ENCODE assay signal across 8 cellular contexts in the genomic region with DNA sequence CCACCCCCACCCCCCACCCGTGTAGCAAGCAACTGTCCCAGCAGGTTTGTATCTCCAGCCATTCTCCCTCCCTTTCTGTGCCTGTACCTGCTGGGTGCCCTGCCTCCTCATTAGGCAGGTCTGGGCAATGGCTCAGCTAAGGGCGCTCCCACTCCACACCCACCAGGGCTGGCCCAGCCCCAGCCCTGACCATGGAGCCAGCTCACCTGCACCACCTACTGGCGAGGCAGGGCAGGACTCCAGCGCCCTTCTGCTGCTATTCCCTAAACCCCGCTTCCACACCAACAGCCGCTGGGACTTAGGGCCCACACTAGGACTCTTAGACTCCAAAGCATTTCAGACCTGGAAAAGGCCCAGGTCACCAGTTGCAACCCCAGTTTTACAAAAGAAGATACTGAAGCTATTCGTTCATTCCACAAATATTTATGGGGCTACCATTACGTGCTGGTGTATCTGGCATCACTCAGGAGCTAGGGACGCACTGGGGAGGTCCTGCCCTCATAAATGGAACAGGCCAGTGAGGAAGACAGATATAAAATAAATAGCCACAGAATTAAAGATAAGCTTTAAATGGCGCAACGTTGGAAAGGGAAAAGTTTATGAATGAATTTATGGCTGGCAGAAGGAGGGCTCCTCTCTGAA. TPM values are rescaled to one million over a fixed set of nuclear protein-coding genes. Genes with fewer than 3 reads are reported as not detected.
DNase-seq lines count a peak whose midpoint lies in the region; ATAC-seq, FAIRE-seq and TF ChIP-seq lines count a peak whose summit lies in the region.

No MANE protein-coding gene starts in this region.

- no peak overlapping the region for H3K9ac ChIP-seq in liver (ENCODE audit: low read depth in 1 of 2, low read length in 2 of 2)

- CTCF ChIA-PET in CD4-positive, alpha-beta T cell (lab: Charles Lee): interaction anchor here (1.0 kb wide), 1 partner anchor 8 kb away, joined by 3 read pairs; no protein-coding TSS in a partner anchor
- CTCF ChIA-PET in activated B cell treated with CpG ODN at 0.5 μM for 24 hours (lab: Charles Lee): interaction anchor here (1.4 to 1.7 kb wide), 2 partner anchors 11 to 26 kb away, joined by 3 to 5 read pairs; no protein-coding TSS in a partner anchor

- H3K4me3 ChIP-seq in liver (ENCODE audit: low read depth in 1 of 3, low read length in 3 of 3) (no peak overlapping the region), stomach (no peak overlapping the region)

- intact Hi-C loops in CD4-positive, alpha-beta T cell (cut with DNase I, micrococcal nuclease): no loop called here
- intact Hi-C loops in activated B cell treated with CpG ODN at 0.5 μM for 24 hours (cut with micrococcal nuclease): no loop called here
- intact Hi-C loops in stomach (cut with DNase I; ENCODE audit: low total_unique reads): no loop called here

- no peaks in the 10 kb centered on the region for H3K4me1 ChIP-seq in liver (ENCODE audit: control insufficient read depth in 4 of 4, insufficient read depth in 4 of 4, low read length in 3 of 4)
- H3K4me1 ChIP-seq in stomach: no peaks in the 10 kb centered on the region

- no peak for FAIRE-seq in H54 (lab: Jason Lieb, UNC)

- H3K9me3 ChIP-seq in CD4-positive, alpha-beta T cell (ENCODE audit: control insufficient read depth, low read length): no peaks in the 10 kb centered on the region
- H3K9me3 ChIP-seq in liver (ENCODE audit: control insufficient read depth in 4 of 4, low read length in 3 of 4) (no peaks in the 10 kb centered on the region), stomach (no peaks in the 10 kb centered on the region)

- peak; percentile 40 for TF ChIP-seq CTCF in CD4-positive, alpha-beta T cell (IDR thresholded peaks at IDR 0.05)
- TF ChIP-seq CTCF in activated B cell treated with CpG ODN at 0.5 μM for 24 hours (IDR thresholded peaks at IDR 0.05) (no peak), liver (IDR thresholded peaks at IDR 0.05; ENCODE audit: low read depth, low read length, missing input control) (peak; percentile 10), stomach (IDR thresholded peaks at IDR 0.05) (peak in 3 of 7 experiments; percentile 10 to 20 (median 17))

- no peak for TF ChIP-seq RAD21 in liver (IDR thresholded peaks at IDR 0.05)

- H3K27me3 Mint-ChIP-seq in CD4-positive, alpha-beta T cell: peaks cover 18% of the 10 kb centered on the region
- peaks cover 8% of the 10 kb centered on the region for H3K27me3 Mint-ChIP-seq in activated B cell treated with CpG ODN at 0.5 μM for 24 hours
- peaks cover 20% of the 10 kb centered on the region for H3K27me3 Mint-ChIP-seq in stimulated activated memory B cell treated with anti-CD40 and anti-IgM and Interleukin-4, amounts not matched to agents 10 μg/mL and 1 μg/mL and 100 μg/mL, for 72 hours

- TF ChIP-seq POLR2A in H54 (IDR thresholded peaks at IDR 0.05; ENCODE audit: low read depth, low read length) (no peak), stomach (IDR thresholded peaks at IDR 0.05) (no peak)

- H3K36me3 ChIP-seq in liver (ENCODE audit: control insufficient read depth in 4 of 4, insufficient read depth in 3 of 4, low read depth in 1 of 4, low read length in 3 of 4): no peaks in the 10 kb centered on the region
- no peaks in the 10 kb centered on the region for H3K36me3 ChIP-seq in stomach

- no peak overlapping the region for H3K4me3 Mint-ChIP-seq in CD4-positive, alpha-beta T cell
- H3K4me3 Mint-ChIP-seq in activated B cell treated with CpG ODN at 0.5 μM for 24 hours: no peak overlapping the region
- H3K4me3 Mint-ChIP-seq in stimulated activated memory B cell treated with anti-CD40 and anti-IgM and Interleukin-4, amounts not matched to agents 10 μg/mL and 1 μg/mL and 100 μg/mL, for 72 hours: no peak overlapping the region

- H3K36me3 Mint-ChIP-seq in CD4-positive, alpha-beta T cell (ENCODE audit: low read depth): no peaks in the 10 kb centered on the region
- H3K36me3 Mint-ChIP-seq in activated B cell treated with CpG ODN at 0.5 μM for 24 hours (ENCODE audit: low read depth): no peaks in the 10 kb centered on the region
- no peaks in the 10 kb centered on the region for H3K36me3 Mint-ChIP-seq in stimulated activated memory B cell treated with anti-CD40 and anti-IgM and Interleukin-4, amounts not matched to agents 10 μg/mL and 1 μg/mL and 100 μg/mL, for 72 hours

- no peak for TF ChIP-seq EP300 in stomach (IDR thresholded peaks at IDR 0.05)

- no peak for ATAC-seq in CD4-positive, alpha-beta T cell (ENCODE audit: poor library complexity)
- ATAC-seq in activated B cell treated with CpG ODN at 0.5 μM for 24 hours (ENCODE audit: low read depth): peak; percentile 40
- ATAC-seq in stimulated activated memory B cell treated with anti-CD40 and anti-IgM and Interleukin-4, amounts not matched to agents 10 μg/mL and 1 μg/mL and 100 μg/mL, for 72 hours: no peak

- H3K27me3 ChIP-seq in CD4-positive, alpha-beta T cell (ENCODE audit: control insufficient read depth, insufficient read depth, low read length): no peaks in the 10 kb centered on the region
- H3K27me3 ChIP-seq in liver (ENCODE audit: control insufficient read depth in 4 of 4, insufficient read depth in 4 of 4, low read length in 3 of 4) (peaks cover 0 to 4% (median 0%) of the 10 kb centered on the region in 4 donors), stomach (peaks cover 0 to 30% (median 5%) of the 10 kb centered on the region in 3 donors)

- no peak for DNase-seq in CD4-positive, alpha-beta T cell
- DNase-seq in H54 (ENCODE audit: insufficient read length, low spot score) (peak; percentile 60), activated B cell treated with CpG ODN at 0.5 μM for 24 hours (no peak), anterior cingulate cortex (lab: John Stamatoyannopoulos, UW) (no peak), stomach (no peak), DMS114 treated with DMSO at 0.1 percent for 48 hours (lab: John Stamatoyannopoulos, UW; ENCODE audit: unreplicated experiment) (no peak)

- peaks cover 21% of the 10 kb centered on the region for H3K4me1 Mint-ChIP-seq in CD4-positive, alpha-beta T cell (ENCODE audit: low read depth)
- H3K4me1 Mint-ChIP-seq in activated B cell treated with CpG ODN at 0.5 μM for 24 hours: peaks cover 23% of the 10 kb centered on the region
- H3K4me1 Mint-ChIP-seq in stimulated activated memory B cell treated with anti-CD40 and anti-IgM and Interleukin-4, amounts not matched to agents 10 μg/mL and 1 μg/mL and 100 μg/mL, for 72 hours: peaks cover 22% of the 10 kb centered on the region

- H3K27ac Mint-ChIP-seq in CD4-positive, alpha-beta T cell: no peak overlapping the region
- no peak overlapping the region for H3K27ac Mint-ChIP-seq in activated B cell treated with CpG ODN at 0.5 μM for 24 hours
- H3K27ac Mint-ChIP-seq in stimulated activated memory B cell treated with anti-CD40 and anti-IgM and Interleukin-4, amounts not matched to agents 10 μg/mL and 1 μg/mL and 100 μg/mL, for 72 hours: no peak overlapping the region

- WGBS in liver: 63% methylated on average over 11 of the region's 11 CpGs
- WGBS in stomach, 5 donors: 55 to 69% (median 66%) methylated on average over 10 to 11 of the region's 11 CpGs

- no peak overlapping the region for H3K27ac ChIP-seq in CD4-positive, alpha-beta T cell (ENCODE audit: low read depth, low read length)
- H3K27ac ChIP-seq in liver (ENCODE audit: low read depth in 1 of 2, low read length in 2 of 2) (no peak overlapping the region), stomach (no peak overlapping the region)

- H3K9me3 Mint-ChIP-seq in CD4-positive, alpha-beta T cell: no peaks in the 10 kb centered on the region
- H3K9me3 Mint-ChIP-seq in activated B cell treated with CpG ODN at 0.5 μM for 24 hours: no peaks in the 10 kb centered on the region
- no peaks in the 10 kb centered on the region for H3K9me3 Mint-ChIP-seq in stimulated activated memory B cell treated with anti-CD40 and anti-IgM and Interleukin-4, amounts not matched to agents 10 μg/mL and 1 μg/mL and 100 μg/mL, for 72 hours

- POLR2A ChIA-PET in CD4-positive, alpha-beta T cell (lab: Charles Lee): no interaction called here
- POLR2A ChIA-PET in activated B cell treated with CpG ODN at 0.5 μM for 24 hours (lab: Charles Lee): no interaction called here

TF ChIP-seq in liver, 16 proteins besides CTCF, POLR2A, EP300 and RAD21 (continues in another document):
- TF ChIP-seq NR2F2 (IDR thresholded peaks at IDR 0.05) (no peak), HNF4G (IDR thresholded peaks at IDR 0.05) (no peak), FOXA1 (IDR thresholded peaks at IDR 0.05) (no peak), SP1 (IDR thresholded peaks at IDR 0.05) (no peak), GABPA (IDR thresholded peaks at IDR 0.05 in 1 of 2, conservative IDR thresholded peaks at IDR 0.05 in 1 of 2) (no peak), ATF3 (IDR thresholded peaks at IDR 0.05) (no peak), ZBTB33 (IDR thresholded peaks at IDR 0.05) (no peak), RXRA (IDR thresholded peaks at IDR 0.05) (no peak), HNF4A (conservative IDR thresholded peaks at IDR 0.05) (no peak)

RNA-seq across cellular contexts. Expression of gene PGLYRP3, which starts 24.0 kb away (rescaled TPM):
- total RNA-seq in CD4-positive, alpha-beta T cell: not detected
- not detected in 2 replicates for total RNA-seq in activated B cell treated with CpG ODN at 0.5 μM for 24 hours
- total RNA-seq in liver: not detected
- polyA plus RNA-seq in liver: not detected
- not detected for total RNA-seq in stomach
- 1 to 10 TPM in 1 of 3 donors, not detected in 2; 1.6 TPM for polyA plus RNA-seq in stomach

RNA-seq across cellular contexts. Expression of gene LORICRIN, which starts 29.3 kb away (rescaled TPM):
- not detected for total RNA-seq in CD4-positive, alpha-beta T cell
- total RNA-seq in activated B cell treated with CpG ODN at 0.5 μM for 24 hours (0.59 and 0.80 TPM in 2 replicates), liver (not detected), stomach (not detected)
- polyA plus RNA-seq in liver (not detected), stomach (not detected)

RNA-seq across cellular contexts. Expression of gene PGLYRP4, which starts 59.9 kb away (rescaled TPM):
- not detected for total RNA-seq in CD4-positive, alpha-beta T cell
- total RNA-seq in activated B cell treated with CpG ODN at 0.5 μM for 24 hours (not detected in 2 replicates), liver (not detected), stomach (not detected)
- polyA plus RNA-seq in liver (not detected), stomach (1 to 10 TPM in 1 of 3 donors, not detected in 2; 4.3 TPM)
